Comparison of ENCODE assay signal across 1 cellular context in the genomic region with DNA sequence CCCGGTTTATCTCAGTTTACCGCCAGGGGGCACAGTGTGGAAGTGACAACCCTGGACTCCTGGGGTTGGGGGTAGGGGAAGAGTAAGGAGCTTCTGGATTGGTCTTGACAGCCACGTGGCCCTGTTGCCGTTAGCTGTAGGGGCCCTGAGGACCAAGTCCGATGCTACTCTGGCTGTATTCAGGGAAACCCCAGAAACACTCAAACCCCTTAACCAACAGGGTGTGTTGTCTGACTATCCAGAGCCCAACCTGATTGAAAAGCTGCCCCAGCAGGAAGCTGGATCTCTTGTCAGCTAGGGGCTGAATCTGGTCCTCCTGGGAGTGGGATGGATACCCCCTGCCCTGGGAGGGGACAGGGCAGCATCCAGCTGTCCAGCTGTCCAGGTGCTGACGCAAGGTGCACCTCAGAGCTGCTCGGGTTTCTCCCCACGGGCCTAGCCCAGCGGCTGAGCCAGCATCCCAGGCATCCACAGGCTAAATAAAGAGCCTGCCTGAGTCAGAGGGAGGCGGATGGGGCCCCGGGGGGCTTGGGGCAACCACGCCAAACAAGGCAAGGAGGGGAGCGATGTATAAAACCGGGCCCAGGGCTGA.
TF ChIP-seq lines count a peak whose summit lies in the region.

No MANE protein-coding gene starts in this region.

TF ChIP-seq in neural cell, 6 proteins besides CTCF, POLR2A, EP300 and RAD21:
- TF ChIP-seq SMC3 (conservative IDR thresholded peaks at IDR 0.05; ENCODE audit: poor library complexity), result peak; percentile 56
- TF ChIP-seq TAF1 (IDR thresholded peaks at IDR 0.05; ENCODE audit: low read depth), result no peak
